8 cellular contexts compared by ENCODE assay signal in the genomic region with DNA sequence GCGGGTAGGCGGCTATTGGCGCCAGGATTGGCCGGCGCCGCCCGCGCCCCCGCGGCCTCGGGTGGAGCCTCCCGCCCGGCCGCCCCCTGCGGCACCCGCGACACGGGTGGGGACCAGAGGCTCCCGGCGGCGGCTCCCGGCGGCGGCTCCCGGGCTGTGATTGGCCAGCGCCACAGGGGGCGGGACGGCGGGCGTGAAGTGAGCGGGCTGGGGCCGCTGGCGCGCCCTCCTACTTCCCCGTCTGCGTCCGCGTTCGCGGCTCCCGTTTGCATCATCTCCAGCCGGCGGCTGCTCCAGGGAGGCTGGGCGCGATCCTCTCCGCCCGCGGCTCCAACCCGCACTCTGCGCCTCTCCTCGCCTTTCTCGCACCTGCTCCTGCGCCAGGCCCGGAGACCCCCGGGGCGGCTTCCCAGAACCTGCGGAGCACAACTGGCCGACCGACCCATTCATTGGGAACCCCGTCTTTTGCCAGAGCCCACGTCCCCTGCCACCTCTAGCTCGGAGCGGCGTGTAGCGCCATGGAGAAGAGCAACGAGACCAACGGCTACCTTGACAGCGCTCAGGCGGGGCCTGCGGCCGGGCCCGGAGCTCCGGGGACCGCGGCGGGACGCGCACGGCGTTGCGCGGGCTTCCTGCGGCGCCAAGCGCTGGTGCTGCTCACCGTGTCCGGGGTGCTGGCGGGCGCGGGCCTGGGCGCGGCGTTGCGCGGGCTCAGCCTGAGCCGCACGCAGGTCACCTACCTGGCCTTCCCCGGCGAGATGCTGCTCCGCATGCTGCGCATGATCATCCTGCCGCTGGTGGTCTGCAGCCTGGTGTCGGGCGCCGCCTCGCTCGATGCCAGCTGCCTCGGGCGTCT. TPM values are rescaled to one million over a fixed set of nuclear protein-coding genes. Genes with fewer than 3 reads are reported as not detected.
DNase-seq lines count a peak whose midpoint lies in the region; ATAC-seq and TF ChIP-seq lines count a peak whose summit lies in the region.

A gene (plus strand): TSS at position 274 of the 856 bp plus-strand sequence. CDS start 245 bp downstream, at position 519.

- TF ChIP-seq POLR2A in GM19193 (IDR thresholded peaks at IDR 0.05; ENCODE audit: extremely low read depth, insufficient read depth, insufficient read length): peak; percentile 80

- no peak for TF ChIP-seq CTCF in AG10803 (conservative IDR thresholded peaks at IDR 0.05; ENCODE audit: low read length)
- no peak for TF ChIP-seq CTCF in colonic mucosa (IDR thresholded peaks at IDR 0.05)

- no peaks in the 10 kb centered on the region for H3K36me3 ChIP-seq in colonic mucosa

- H3K4me3 ChIP-seq in AG10803 (ENCODE audit: low read length): peak within 1 kb of the TSS; percentile 85
- H3K4me3 ChIP-seq in colonic mucosa: peak within 1 kb of the TSS; percentile 90

- peak within 1 kb of the TSS; percentile 80 to 89 for H3K9ac ChIP-seq in colonic mucosa (ENCODE audit: low read depth in 2 of 2, low read length in 2 of 2)

- no peaks in the 10 kb centered on the region for H3K27me3 ChIP-seq in colonic mucosa

- peaks cover 8% of the 10 kb centered on the region for H3K4me1 ChIP-seq in colonic mucosa

- intact Hi-C loops in colonic mucosa (cut with DNase I): loop anchor here (5.0 kb wide), 1 partner anchor 53 kb away; no protein-coding TSS in a partner anchor

- peak within 1 kb of the TSS; percentile 97 for H3K27ac ChIP-seq in colonic mucosa

- DNase-seq in AG10803 (ENCODE audit: low read depth) (peak; percentile 89), NCI-H460 (ENCODE audit: extremely low read depth, low read depth) (peak; percentile 87), colonic mucosa (peak; percentile 97), left lobe of liver (ENCODE audit: low spot score) (peak; percentile 98)
- peak; percentile 84 for DNase-seq in activated CD4-positive, alpha-beta T cell treated with anti-CD3 and anti-CD28 coated beads for 48 hours
- peak; percentile 67 for DNase-seq in stimulated activated CD4-positive, alpha-beta T cell treated with anti-CD3 and anti-CD28 coated beads, Interleukin-2, amount 100 ng/mL, for 4 hours (ENCODE audit: low read depth)

- no peaks in the 10 kb centered on the region for H3K9me3 ChIP-seq in colonic mucosa

- ATAC-seq in HG03378 (IDR thresholded peaks at IDR 0.05; ENCODE audit: unreplicated experiment) (peak; percentile 43), left lobe of liver (peak; percentile 89)

RNA-seq across cellular contexts. Expression of the gene that starts here (rescaled TPM):
- 42.2 and 45.0 TPM in 2 replicates for total RNA-seq in NCI-H460 (2014; rRNA removed; shearing (Covaris generic))
- polyA plus RNA-seq in NCI-H460 (2014; cell fraction: nucleus; rRNA removed): 30.7 and 33.1 TPM in 2 replicates
- 10 to 100 TPM; 13.7 to 32.4 TPM for total RNA-seq in colonic mucosa
- 8.1 TPM for total RNA-seq in left lobe of liver

Comparison
In these comparisons a context has a peak if more than half of its experiments do, and no peak if none do; other contexts are left out.
1. Peak in every context shown above with its lines: DNase-seq, ATAC-seq, H3K4me3 ChIP-seq and H3K27ac ChIP-seq.